ENCODE assay signal across 24 cellular contexts in genomic region chr16:35173295-35173694, GRCh38.
DNase-seq lines count a peak whose midpoint lies in the region; ATAC-seq and TF ChIP-seq lines count a peak whose summit lies in the region.
"Had no signal": no experiment of that assay in that cellular context is flagged by ENCODE, and none has a peak within 500 bp of the region (broad histone marks: within the 10 kb centered on the region; RNA-seq: fewer than 3 reads in every experiment).

No MANE protein-coding gene starts in this region.

- POLR2A ChIA-PET in WTC11 (lab: Charles Lee), result no interaction called here

- H3K27ac Mint-ChIP-seq in WTC11, result no peak overlapping the region
- H3K27ac Mint-ChIP-seq: CD4-positive, alpha-beta T cell had no signal

- no peaks in the 10 kb centered on the region for H3K36me3 ChIP-seq in spleen
- H3K36me3 ChIP-seq: BLaER1 treated with 17β-estradiol and CSF1 and Interleukin-3, amounts not matched to agents 10 nM and 100 nM had no signal

- peaks cover 9% of the 10 kb centered on the region; the same call in 1 of the 2 replicates for H3K27me3 Mint-ChIP-seq in WTC11 (ENCODE audit: low read depth)
- H3K27me3 Mint-ChIP-seq: CD4-positive, alpha-beta T cell had no signal

- H3K9me3 Mint-ChIP-seq in WTC11, result peaks cover 43% of the 10 kb centered on the region

- H3K4me1 Mint-ChIP-seq in WTC11, result no peaks in the 10 kb centered on the region

- no peak for TF ChIP-seq POLR2A in spleen (IDR thresholded peaks at IDR 0.05)

- DNase-seq in H4 (ENCODE audit: low spot score), result peak; percentile 1
- DNase-seq in ecto neural progenitor cell (ENCODE audit: low spot score), result peak; percentile 18
- DNase-seq in mesenteric fat pad (ENCODE audit: low spot score), result peak; percentile 57
- DNase-seq in spleen, result peak; percentile 55
- no peak for DNase-seq in WTC11 (ENCODE audit: low spot score)
- DNase-seq in DMS114 treated with DMSO at 0.1 percent for 48 hours (lab: John Stamatoyannopoulos, UW; ENCODE audit: unreplicated experiment), result no peak
- DNase-seq in stimulated activated CD4-positive, alpha-beta T cell treated with anti-CD3 and anti-CD28 coated beads, Interleukin-2, amount 100 ng/mL, for 48 hours, result no peak
- no peak for DNase-seq in GM20000 (ENCODE audit: low spot score)
- DNase-seq: AML-193, DMS79, EL, GDM1, NCI-H1048, NCI-H1417, NCI-H1694 treated with DMSO at 0.1 percent for 48 hours, NCI-H2081, NCI-H2227 treated with DMSO at 0.1 percent for 48 hours, NCI-H526 treated with DMSO at 0.1 percent for 48 hours, SHP77 treated with DMSO at 0.1 percent for 48 hours had no signal

- CTCF ChIA-PET in WTC11 (lab: Charles Lee), result no interaction called here

- H3K27ac ChIP-seq in spleen, result no peak overlapping the region
- H3K27ac ChIP-seq: BLaER1 treated with 17β-estradiol and CSF1 and Interleukin-3, amounts not matched to agents 10 nM and 100 nM; RWPE1 had no signal

- H3K4me3 Mint-ChIP-seq in WTC11, result no peak overlapping the region
- H3K4me3 Mint-ChIP-seq: CD4-positive, alpha-beta T cell had no signal

- intact Hi-C loops in spleen (cut with DNase I; ENCODE audit: low total_unique reads), result no loop called here

- WGBS in spleen, 5 donors, result 87 to 93% (median 89%) methylated on average over 14 to 29 of the region's 29 CpGs

- no peak overlapping the region for H3K4me3 ChIP-seq in spleen
- H3K4me3 ChIP-seq: BLaER1 treated with 17β-estradiol and CSF1 and Interleukin-3, amounts not matched to agents 10 nM and 100 nM; GM12878 had no signal

- no peaks in the 10 kb centered on the region for H3K4me1 ChIP-seq in spleen
- H3K4me1 ChIP-seq: BLaER1 treated with 17β-estradiol and CSF1 and Interleukin-3, amounts not matched to agents 10 nM and 100 nM had no signal

- no peak for ATAC-seq in WTC11
- ATAC-seq: GM12878, HCT116 had no signal

- H3K9me3 ChIP-seq in spleen, result peaks cover 0 to 70% (median 50%) of the 10 kb centered on the region in 8 donors

- H3K27me3 ChIP-seq in spleen (replicated peaks in 1 of 7), result no peaks in the 10 kb centered on the region
- H3K27me3 ChIP-seq: BLaER1 treated with 17β-estradiol and CSF1 and Interleukin-3, amounts not matched to agents 10 nM and 100 nM had no signal

- TF ChIP-seq CTCF in spleen (IDR thresholded peaks at IDR 0.05 in 8 of 11, conservative IDR thresholded peaks at IDR 0.05 in 3 of 11), result no peak
- no peak for TF ChIP-seq CTCF in WTC11 (IDR thresholded peaks at IDR 0.05)
- TF ChIP-seq CTCF in GM20000 (IDR thresholded peaks at IDR 0.05; ENCODE audit: extremely low read depth, missing control alignments), result no peak

- H3K36me3 Mint-ChIP-seq in WTC11, result peaks cover 55% of the 10 kb centered on the region

TF ChIP-seq in WTC11, 78 proteins besides CTCF, POLR2A, EP300 and RAD21 (continues in another document):
- TF ChIP-seq ZNF416 (CRISPR knock-in tag; IDR thresholded peaks at IDR 0.05) (no peak), ZNF425 (CRISPR knock-in tag; conservative IDR thresholded peaks at IDR 0.05) (no peak), ATF2 (CRISPR knock-in tag; IDR thresholded peaks at IDR 0.05; ENCODE audit: borderline replicate concordance, low read depth) (no peak), PRDM15 (CRISPR knock-in tag; IDR thresholded peaks at IDR 0.05) (no peak), ZNF396 (CRISPR knock-in tag; IDR thresholded peaks at IDR 0.05; ENCODE audit: borderline replicate concordance) (no peak), HMGA2 (CRISPR knock-in tag; IDR thresholded peaks at IDR 0.05) (no peak), ESRRA (CRISPR knock-in tag; IDR thresholded peaks at IDR 0.05; ENCODE audit: borderline replicate concordance) (no peak), NFYB (CRISPR knock-in tag; conservative IDR thresholded peaks at IDR 0.05; ENCODE audit: low read depth) (no peak), OVOL2 (CRISPR knock-in tag; IDR thresholded peaks at IDR 0.05; ENCODE audit: borderline replicate concordance) (no peak), ZNF281 (CRISPR knock-in tag; IDR thresholded peaks at IDR 0.05) (no peak), ZNF512 (CRISPR knock-in tag; IDR thresholded peaks at IDR 0.05; ENCODE audit: borderline replicate concordance) (no peak)

Comparison
In these comparisons a context has a peak if more than half of its experiments do, and no peak if none do; other contexts are left out.
1. DNase-seq: peak in H4 (single experiment), ecto neural progenitor cell (single experiment), mesenteric fat pad (single experiment) and spleen (single experiment); none in WTC11 (single experiment), DMS114 treated with DMSO at 0.1 percent for 48 hours (single experiment), stimulated activated CD4-positive, alpha-beta T cell treated with anti-CD3 and anti-CD28 coated beads, Interleukin-2, amount 100 ng/mL, for 48 hours (0 of 2) and GM20000 (single experiment).